In the genomic region with DNA sequence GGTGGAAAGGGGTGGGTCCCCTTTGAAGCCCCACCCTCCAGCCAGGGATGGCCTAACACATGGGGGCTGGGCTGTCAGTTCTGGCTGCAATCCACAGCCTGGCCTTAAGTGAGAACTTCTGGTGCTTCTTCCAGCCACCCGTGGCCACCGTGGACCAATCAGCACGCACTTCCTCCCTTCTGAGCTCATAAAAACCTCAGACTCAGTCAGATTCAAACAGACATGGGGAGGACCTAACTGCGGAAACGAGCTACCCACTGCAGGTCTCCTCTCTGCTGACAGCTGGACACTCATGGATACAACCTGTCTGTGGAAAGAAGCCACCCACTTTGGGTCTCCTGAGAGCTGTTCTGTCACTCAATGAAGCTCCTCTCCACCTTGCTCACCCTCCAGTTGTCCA, we compare ENCODE assay signal across 7 cellular contexts.
"Had no signal": no experiment of that assay in that cellular context is flagged by ENCODE, and none has a peak within 500 bp of the region (broad histone marks: within the 10 kb centered on the region; RNA-seq: fewer than 3 reads in every experiment).

No MANE protein-coding gene starts in this region.

- H3K27ac ChIP-seq: GM23248, HL-60 had no signal

- DNase-seq: GM23248, GOT3, H7, HFFc6, KG1 had no signal

- H3K4me1 ChIP-seq: HAP-1 had no signal

- H3K36me3 ChIP-seq: HAP-1 had no signal

- H3K9me3 ChIP-seq: HAP-1 had no signal

- H3K4me3 ChIP-seq: GM23248, HAP-1 had no signal
